15 cellular contexts compared by ENCODE assay signal in the genomic region with DNA sequence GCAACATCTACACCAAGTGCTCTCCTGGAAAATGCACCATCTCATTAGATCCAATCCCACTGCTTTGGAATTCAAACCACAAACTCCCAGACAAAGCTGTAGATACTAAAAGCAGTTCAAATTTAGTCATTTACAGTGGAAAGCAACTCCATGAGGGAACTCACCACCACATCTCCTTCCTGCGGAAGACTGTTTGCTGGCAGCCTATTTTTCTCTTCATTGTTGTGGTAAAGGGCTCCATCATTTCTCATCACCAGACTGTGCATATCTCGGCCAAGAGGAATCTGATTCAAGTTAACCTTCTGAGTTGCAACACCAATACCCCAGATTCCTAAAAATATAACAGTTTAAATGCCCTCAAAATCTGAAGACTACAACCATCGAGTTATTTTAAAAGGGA.
DNase-seq lines count a peak whose midpoint lies in the region; ATAC-seq and TF ChIP-seq lines count a peak whose summit lies in the region.
"Had no signal": no experiment of that assay in that cellular context is flagged by ENCODE, and none has a peak within 500 bp of the region (broad histone marks: within the 10 kb centered on the region; RNA-seq: fewer than 3 reads in every experiment).

No MANE protein-coding gene starts in this region.

- TF ChIP-seq CTCF in fibroblast of pulmonary artery (IDR thresholded peaks at IDR 0.05; ENCODE audit: low read length, missing control alignments) = no peak

- H3K4me3 ChIP-seq in fibroblast of pulmonary artery (replicated peaks; ENCODE audit: low read depth, low read length) = no peak overlapping the region

- ATAC-seq in GM18505 (IDR thresholded peaks at IDR 0.05; ENCODE audit: unreplicated experiment) (no peak), GM21526 (IDR thresholded peaks at IDR 0.05; ENCODE audit: low FRiP score, unreplicated experiment) (no peak)
- ATAC-seq: foreskin keratinocyte had no signal

- peak; percentile 37 for DNase-seq in ELR (ENCODE audit: low read depth)
- peak; percentile 15 for DNase-seq in UCSD-AML1 (lab: John Stamatoyannopoulos, UW; ENCODE audit: unreplicated experiment)
- peak; percentile 83 for DNase-seq in fibroblast of pulmonary artery (ENCODE audit: low read depth)
- DNase-seq in DMS153 (lab: John Stamatoyannopoulos, UW) = no peak
- DNase-seq in LoVo (ENCODE audit: low spot score) = no peak
- DNase-seq: activated CD4-positive, CD25-positive, alpha-beta regulatory T cell treated with anti-CD3 and anti-CD28 coated beads, Interleukin-2, amount 50 U/mL, for 72 hours; activated naive CD8-positive, alpha-beta T cell treated with anti-CD3 and anti-CD28 coated beads for 36 hours; CD4-positive, CD25-positive, alpha-beta regulatory T cell; effector memory CD4-positive, alpha-beta T cell; foreskin keratinocyte; NCI-H1436 treated with DMSO at 0.1 percent for 48 hours; NCI-H2227 treated with DMSO at 0.1 percent for 48 hours; T1000 had no signal

- no peak for TF ChIP-seq POLR2A in GM18505 (IDR thresholded peaks at IDR 0.05; ENCODE audit: borderline replicate concordance, extremely low read depth, insufficient read depth, insufficient read length)

Comparison
In these comparisons a context has a peak if more than half of its experiments do, and no peak if none do; other contexts are left out.
1. DNase-seq: peak in ELR (single experiment), UCSD-AML1 (single experiment) and fibroblast of pulmonary artery (single experiment); none in DMS153 (single experiment) and LoVo (single experiment).